8 cellular contexts compared by ENCODE assay signal in genomic region chr17:29931253-29931932, GRCh38. TPM values are rescaled to one million over a fixed set of nuclear protein-coding genes. Genes with fewer than 3 reads are reported as not detected.
A peak's percentile ranks its signal among the peaks of the same experiment; 100 is the strongest.
DNase-seq lines count a peak whose midpoint lies in the region; FAIRE-seq and TF ChIP-seq lines count a peak whose summit lies in the region.

No MANE protein-coding gene starts in this region.

- no peaks in the 10 kb centered on the region for H3K9me3 ChIP-seq in HAP-1
- H3K9me3 ChIP-seq in MM.1S (replicated peaks; ENCODE audit: insufficient read depth, low read length), result no peaks in the 10 kb centered on the region
- H3K9me3 ChIP-seq in thyroid gland, result no peaks in the 10 kb centered on the region

- peak; percentile 96 for FAIRE-seq in G401.6 (lab: Jason Lieb, UNC)
- no peak for FAIRE-seq in frontal cortex (lab: Jason Lieb, UNC)

- H3K4me1 ChIP-seq in HAP-1, result peaks cover 27% of the 10 kb centered on the region
- H3K4me1 ChIP-seq in MM.1S (ENCODE audit: low read length), result peaks cover 21% of the 10 kb centered on the region
- H3K4me1 ChIP-seq in thyroid gland, result peaks cover 27 to 28% of the 10 kb centered on the region in 2 donors

- H4K20me1 ChIP-seq in MM.1S (ENCODE audit: insufficient read depth, low read length), result no peaks in the 10 kb centered on the region

- peaks cover 16% of the 10 kb centered on the region; the same call in 1 of the 2 replicates for H3F3A ChIP-seq in MM.1S (ENCODE audit: insufficient read depth, low read length)

- H3K27ac ChIP-seq in MM.1S (ENCODE audit: low read length) (peak overlapping the region; percentile 1; the same call in 1 of the 2 replicates), thyroid gland (peak overlapping the region in 1 of 3 donors; percentile 96)

- no peaks in the 10 kb centered on the region for H3K27me3 Mint-ChIP-seq in osteocyte (ENCODE audit: unreplicated experiment)

- in situ Hi-C loops in HAP-1 (cut with MboI; ENCODE audit: low sequenced_read_pairs), result loop anchor here (25.0 kb wide), 1 partner anchor 319 kb away; the partner anchor contains the start of gene CORO6

- peaks cover 21% of the 10 kb centered on the region for H3K4me1 Mint-ChIP-seq in osteocyte (ENCODE audit: unreplicated experiment)

- no peak overlapping the region for H3K4me3 Mint-ChIP-seq in osteocyte (ENCODE audit: unreplicated experiment)

- H3K27me3 ChIP-seq in HAP-1 (ENCODE audit: low read depth), result no peaks in the 10 kb centered on the region
- H3K27me3 ChIP-seq in MM.1S (replicated peaks; ENCODE audit: insufficient read depth, low read length), result no peaks in the 10 kb centered on the region
- H3K27me3 ChIP-seq in thyroid gland, result no peaks in the 10 kb centered on the region

- intact Hi-C loops in thyroid gland (cut with DNase I), result loop anchor here (5.0 to 10.0 kb wide), 2 partner anchors 124 to 347 kb away; partner anchors contain the start of gene GIT1

- H3K4me3 ChIP-seq in HAP-1, result peak overlapping the region; percentile 76
- H3K4me3 ChIP-seq in MM.1S (ENCODE audit: low read length), result peak overlapping the region; percentile 76
- H3K4me3 ChIP-seq in thyroid gland (replicated peaks in 1 of 3), result no peak overlapping the region

- H3K36me3 ChIP-seq in HAP-1 (replicated peaks) (no peaks in the 10 kb centered on the region), MM.1S (replicated peaks; ENCODE audit: insufficient read depth, low read length) (no peaks in the 10 kb centered on the region), thyroid gland (no peaks in the 10 kb centered on the region)

- TF ChIP-seq POLR2A in Raji (IDR thresholded peaks at IDR 0.05; ENCODE audit: insufficient read depth, low read depth, low read length), result 0 out of 2 replicates have a peak, but pooled peaks have one; percentile 20
- TF ChIP-seq POLR2A in thyroid gland (IDR thresholded peaks at IDR 0.05), result no peak

- peak overlapping the region; percentile 98 for H2AFZ ChIP-seq in MM.1S (ENCODE audit: low read length)

- peaks cover 35% of the 10 kb centered on the region for H3K79me2 ChIP-seq in MM.1S (ENCODE audit: low read length)

- peak overlapping the region; percentile 98 for H3K4me2 ChIP-seq in MM.1S (ENCODE audit: low read depth, low read length)

- 0 to 1% methylated on average over 3 of the region's 3 CpGs for WGBS in thyroid gland, 2 donors

- no peaks in the 10 kb centered on the region for H3K9me2 ChIP-seq in MM.1S (replicated peaks; ENCODE audit: insufficient read depth, low read length)

- H3K9ac ChIP-seq in MM.1S (ENCODE audit: low read length), result peak overlapping the region; percentile 77; the same call in 1 of the 2 replicates

- H3K9me3 Mint-ChIP-seq in osteocyte (ENCODE audit: unreplicated experiment), result no peaks in the 10 kb centered on the region

- no peaks in the 10 kb centered on the region for H3K36me3 Mint-ChIP-seq in osteocyte (ENCODE audit: unreplicated experiment)

- TF ChIP-seq CTCF in MM.1S (IDR thresholded peaks at IDR 0.05; ENCODE audit: low read length) (peak; percentile 94), osteocyte (IDR thresholded peaks at IDR 0.05) (peak; percentile 95), thyroid gland (IDR thresholded peaks at IDR 0.05) (peak; percentile 76 to 86 (median 80))

- no peak overlapping the region for H3K27ac Mint-ChIP-seq in osteocyte (ENCODE audit: unreplicated experiment)

- DNase-seq in HAP-1 (ENCODE audit: low spot score in 2 of 2) (peak; percentile 89 to 98), MM.1S (peak; percentile 87), frontal cortex (ENCODE audit: low spot score in 2 of 2) (peak; percentile 41 to 51), osteocyte (ENCODE audit: extremely low spot score, unreplicated experiment) (no peak), thyroid gland (peak; percentile 62 to 63)
- DNase-seq in activated effector memory CD4-positive, alpha-beta T cell treated with Interleukin-2 at 50 U/mL for 16 hours, result peak; percentile 47

RNA-seq across cellular contexts. Expression of gene SSH2, which starts 1.4 kb away (rescaled TPM):
- total RNA-seq in frontal cortex (15.5 TPM), osteocyte (21.9 and 23.7 TPM in 2 replicates), thyroid gland (10 to 100 TPM; 30.2 to 38.6 (median 35.5) TPM)

RNA-seq across cellular contexts. Expression of gene EFCAB5, which starts 10.0 kb away (rescaled TPM):
- total RNA-seq in frontal cortex (2.9 TPM), osteocyte (0.60 and 1.2 TPM in 2 replicates), thyroid gland (under 1 TPM in 2 of 4 donors, not detected in 2; 0.56 to 0.98 TPM)

Comparison
In these comparisons a context has a peak if more than half of its experiments do, and no peak if none do; other contexts are left out.
1. H3K4me3 ChIP-seq: peak in HAP-1 (single experiment) and MM.1S (single experiment); none in thyroid gland (0 of 3).
2. Peak in every context shown above with its lines, with median percentiles within 50 percentile points of each other: CTCF ChIP-seq.